Comparison of ENCODE assay signal across 23 cellular contexts in the genomic region with DNA sequence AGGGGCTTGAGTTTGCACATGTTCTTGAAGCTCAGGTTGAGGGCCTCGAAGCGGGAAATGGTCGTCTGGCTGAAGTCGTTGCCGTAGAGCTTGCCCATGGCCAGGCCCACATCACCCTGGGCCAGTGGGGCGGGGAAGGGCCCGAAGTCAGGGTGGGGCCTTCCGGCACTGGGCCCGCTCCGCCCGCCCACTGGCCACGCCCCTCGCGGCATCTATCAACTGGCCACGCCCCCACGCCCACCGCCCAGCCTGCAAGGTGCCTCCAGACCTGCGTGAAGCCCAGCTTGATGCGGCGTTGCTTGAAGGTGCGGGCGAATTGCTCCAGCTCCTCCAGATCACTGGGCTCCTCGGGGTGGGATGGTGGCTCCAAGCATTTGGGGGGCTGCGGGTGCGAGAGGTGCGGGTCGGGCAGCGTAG. TPM values are rescaled to one million over a fixed set of nuclear protein-coding genes. Genes with fewer than 3 reads are reported as not detected.
A peak's percentile ranks its signal among the peaks of the same experiment; 100 is the strongest.
DNase-seq lines count a peak whose midpoint lies in the region; ATAC-seq lines count a peak whose summit lies in the region.
"Had no signal": no experiment of that assay in that cellular context is flagged by ENCODE, and none has a peak within 500 bp of the region (broad histone marks: within the 10 kb centered on the region; RNA-seq: fewer than 3 reads in every experiment).

No MANE protein-coding gene starts in this region.

- H3K9ac ChIP-seq in HUES48 (ENCODE audit: low read depth, low read length): no peak overlapping the region

- H3K27me3 Mint-ChIP-seq in activated T-helper 17 cell treated with anti-CD3 and anti-CD28 coated beads, Interleukin-2, amount 50 U/mL, for 72 hours: no peaks in the 10 kb centered on the region
- H3K27me3 Mint-ChIP-seq in T-cell: no peaks in the 10 kb centered on the region
- H3K27me3 Mint-ChIP-seq: CD4-positive, alpha-beta T cell; dendritic cell treated with granulocyte-macrophage colony-stimulating factor and Interleukin-4, amounts not matched to agents 40 ng/mL and 50 ng/mL, for 4 days had no signal

- no peaks in the 10 kb centered on the region for H3K9me3 ChIP-seq in HUES48 (ENCODE audit: control insufficient read depth, insufficient read depth, low read length)
- H3K9me3 ChIP-seq: adrenal gland, breast epithelium, Peyer's patch, prostate gland had no signal

- no peaks in the 10 kb centered on the region for H3K27me3 ChIP-seq in HUES48 (ENCODE audit: control insufficient read depth, insufficient read depth, low read length)
- H3K27me3 ChIP-seq: breast epithelium, Peyer's patch had no signal

- peak; percentile 92 for DNase-seq in iPS-NIHi11 (ENCODE audit: low spot score)
- DNase-seq in retina: peak; percentile 30
- DNase-seq in NCI-H774 (lab: John Stamatoyannopoulos, UW): no peak
- DNase-seq in caudate nucleus (lab: John Stamatoyannopoulos, UW): no peak
- DNase-seq in T-cell: no peak
- DNase-seq: activated CD4-positive, alpha-beta T cell treated with anti-CD3 and anti-CD28 coated beads for 1 hour; activated gamma-delta T cell treated with Interleukin-2 at 50 U/mL for 16 hours; adrenal gland; CD4-positive, alpha-beta T cell; DMS153; erythroblast; natural killer cell; NCI-H187; NCI-H345; Peyer's patch had no signal

- no peak overlapping the region for H3K4me3 Mint-ChIP-seq in activated T-helper 17 cell treated with anti-CD3 and anti-CD28 coated beads, Interleukin-2, amount 50 U/mL, for 72 hours
- no peak overlapping the region for H3K4me3 Mint-ChIP-seq in T-cell
- H3K4me3 Mint-ChIP-seq: CD4-positive, alpha-beta T cell; dendritic cell treated with granulocyte-macrophage colony-stimulating factor and Interleukin-4, amounts not matched to agents 40 ng/mL and 50 ng/mL, for 4 days; natural killer cell had no signal

- peaks cover 11% of the 10 kb centered on the region for H3K4me1 ChIP-seq in HUES48 (ENCODE audit: control insufficient read depth, insufficient read depth, low read length)
- H3K4me1 ChIP-seq: adrenal gland, breast epithelium had no signal

- H3K36me3 Mint-ChIP-seq in activated T-helper 17 cell treated with anti-CD3 and anti-CD28 coated beads, Interleukin-2, amount 50 U/mL, for 72 hours (ENCODE audit: low read depth): peaks cover 94% of the 10 kb centered on the region
- H3K36me3 Mint-ChIP-seq in T-cell: peaks cover 31% of the 10 kb centered on the region

- CTCF ChIA-PET in T-cell (lab: Charles Lee): no interaction called here

- H3K9me3 Mint-ChIP-seq in activated T-helper 17 cell treated with anti-CD3 and anti-CD28 coated beads, Interleukin-2, amount 50 U/mL, for 72 hours: no peaks in the 10 kb centered on the region
- no peaks in the 10 kb centered on the region for H3K9me3 Mint-ChIP-seq in T-cell
- H3K9me3 Mint-ChIP-seq: CD4-positive, alpha-beta T cell; dendritic cell treated with granulocyte-macrophage colony-stimulating factor and Interleukin-4, amounts not matched to agents 40 ng/mL and 50 ng/mL, for 4 days; natural killer cell had no signal

- H3K4me3 ChIP-seq in HUES48 (ENCODE audit: low read depth, low read length): peak overlapping the region; percentile 50; the same call in 1 of the 2 replicates
- H3K4me3 ChIP-seq: adrenal gland, breast epithelium, GM12878, Peyer's patch, SK-N-MC had no signal

- POLR2A ChIA-PET in T-cell (lab: Charles Lee): no interaction called here

- no peaks in the 10 kb centered on the region for H3K36me3 ChIP-seq in HUES48 (ENCODE audit: control insufficient read depth, insufficient read depth, low read length)
- H3K36me3 ChIP-seq: adrenal gland, breast epithelium, Peyer's patch, prostate gland had no signal

- peak; percentile 31 for ATAC-seq in activated T-helper 17 cell treated with anti-CD3 and anti-CD28 coated beads, Interleukin-2, amount 50 U/mL, for 72 hours (replicated peaks)
- no peak for ATAC-seq in T-cell (replicated peaks in 1 of 4)
- ATAC-seq: GM12878, natural killer cell had no signal

- peaks cover 17% of the 10 kb centered on the region for H3K4me1 Mint-ChIP-seq in activated T-helper 17 cell treated with anti-CD3 and anti-CD28 coated beads, Interleukin-2, amount 50 U/mL, for 72 hours
- peaks cover 4 to 8% (median 7%) of the 10 kb centered on the region in 3 donors for H3K4me1 Mint-ChIP-seq in T-cell

- H3K27ac ChIP-seq in HUES48 (ENCODE audit: low read depth, low read length) (no peak overlapping the region), caudate nucleus (ENCODE audit: low read depth, low read length) (no peak overlapping the region)
- H3K27ac ChIP-seq: adrenal gland, breast epithelium, HL-60, Peyer's patch, prostate gland, SK-N-MC had no signal

- no peak overlapping the region for H3K27ac Mint-ChIP-seq in activated T-helper 17 cell treated with anti-CD3 and anti-CD28 coated beads, Interleukin-2, amount 50 U/mL, for 72 hours
- no peak overlapping the region for H3K27ac Mint-ChIP-seq in T-cell
- H3K27ac Mint-ChIP-seq: CD4-positive, alpha-beta T cell; dendritic cell treated with granulocyte-macrophage colony-stimulating factor and Interleukin-4, amounts not matched to agents 40 ng/mL and 50 ng/mL, for 4 days; natural killer cell had no signal

RNA-seq across cellular contexts. Expression of a gene that starts 19.9 kb away (rescaled TPM):
- 10 to 100 TPM; 12.1 to 12.5 TPM for total RNA-seq in activated T-helper 17 cell treated with anti-CD3 and anti-CD28 coated beads, Interleukin-2, amount 50 U/mL, for 72 hours
- total RNA-seq in T-cell: 10 to 100 TPM; 18.4 to 27.4 (median 26.6) TPM

RNA-seq across cellular contexts. Expression of a gene that starts 25.8 kb away (rescaled TPM):
- 1 to 10 TPM in 1 of 2 donors, under 1 TPM in 1; 0.37 to 1.7 TPM for total RNA-seq in activated T-helper 17 cell treated with anti-CD3 and anti-CD28 coated beads, Interleukin-2, amount 50 U/mL, for 72 hours
- 1 to 10 TPM in 3 of 5 donors, under 1 TPM in 2; 0.26 to 1.5 (median 1.3) TPM for total RNA-seq in T-cell

RNA-seq across cellular contexts. Expression of a gene that starts 36.4 kb away (rescaled TPM):
- 10 to 100 TPM; 33.1 to 95.9 TPM for total RNA-seq in activated T-helper 17 cell treated with anti-CD3 and anti-CD28 coated beads, Interleukin-2, amount 50 U/mL, for 72 hours
- total RNA-seq in T-cell: 10 to 100 TPM; 27.9 to 71.7 (median 59.5) TPM

Comparison
In these comparisons a context has a peak if more than half of its experiments do, and no peak if none do; other contexts are left out.
1. DNase-seq: peak in iPS-NIHi11 (single experiment) and retina (single experiment); none in NCI-H774 (single experiment), caudate nucleus (0 of 61) and T-cell (0 of 34).